In genomic region chr4:148214529-148215166, GRCh38 we compare ENCODE assay signal across 14 cellular contexts.
A peak's percentile ranks its signal among the peaks of the same experiment; 100 is the strongest.
DNase-seq lines count a peak whose midpoint lies in the region; ATAC-seq, FAIRE-seq and TF ChIP-seq lines count a peak whose summit lies in the region.
"Had no signal": no experiment of that assay in that cellular context is flagged by ENCODE, and none has a peak within 500 bp of the region (broad histone marks: within the 10 kb centered on the region; RNA-seq: fewer than 3 reads in every experiment).

No MANE protein-coding gene starts in this region.

- DNase-seq in Right ventricle myocardium inferior (ENCODE audit: missing footprints) (no peak), cardiac septum (ENCODE audit: low spot score) (no peak), foreskin keratinocyte (peak; percentile 19 to 54), omental fat pad (ENCODE audit: low spot score) (no peak), aorta (peak; percentile 71 to 82), COLO829 (ENCODE audit: low spot score) (no peak), GM19239 (ENCODE audit: insufficient read length, low spot score) (no peak), UCSD-AML1 (lab: John Stamatoyannopoulos, UW; ENCODE audit: unreplicated experiment) (no peak)
- DNase-seq: activated CD8-positive, alpha-beta memory T cell treated with anti-CD3 and anti-CD28 coated beads, Interleukin-2, amount 50 U/mL, for 48 hours; DND-41; islet precursor cell; NCI-H226 had no signal

- intact Hi-C loops in Right ventricle myocardium inferior (cut with DNase I) (loop anchor here (10.0 kb wide), 1 partner anchor 230 kb away; the partner anchor contains the start of gene NR3C2), cardiac septum (cut with DNase I) (loop anchor here (10.0 kb wide), 1 partner anchor 160 kb away; no protein-coding TSS in a partner anchor), aorta (cut with DNase I) (loop anchor here in 1 of 2 donors (10.0 kb wide), 2 partner anchors 50 to 220 kb away; no protein-coding TSS in a partner anchor)

- 3 to 6% methylated on average over 11 of the region's 11 CpGs for WGBS in aorta, 2 donors

- no peak overlapping the region for H3K4me3 ChIP-seq in aorta (ENCODE audit: low read length in 2 of 2)

- FAIRE-seq in GM19239 (lab: Jason Lieb, UNC): no peak
- FAIRE-seq: A204.1 had no signal

- H3K27me3 ChIP-seq in foreskin keratinocyte: no peaks in the 10 kb centered on the region
- no peaks in the 10 kb centered on the region for H3K27me3 ChIP-seq in aorta (ENCODE audit: control insufficient read depth in 1 of 2, insufficient read depth in 2 of 2, low read length in 1 of 2)

- ATAC-seq in Right ventricle myocardium inferior: peak; percentile 92
- peak; percentile 76 for ATAC-seq in foreskin keratinocyte
- ATAC-seq in omental fat pad (ENCODE audit: low FRiP score): peak; percentile 90
- peak; percentile 81 for ATAC-seq in aorta (ENCODE audit: low FRiP score)

- no peaks in the 10 kb centered on the region for H3K9me3 ChIP-seq in aorta (ENCODE audit: control insufficient read depth, low read length)

- no peaks in the 10 kb centered on the region for H3K36me3 ChIP-seq in aorta (ENCODE audit: control insufficient read depth in 1 of 2, insufficient read depth in 2 of 2, low read length in 1 of 2)

- TF ChIP-seq CTCF in foreskin keratinocyte (conservative IDR thresholded peaks at IDR 0.05) (no peak), omental fat pad (IDR thresholded peaks at IDR 0.05) (no peak)

- H3K4me1 ChIP-seq in foreskin keratinocyte (no peaks in the 10 kb centered on the region), aorta (ENCODE audit: control insufficient read depth in 1 of 2, insufficient read depth in 2 of 2, low read length in 2 of 2) (peaks cover 6 to 11% of the 10 kb centered on the region in 2 donors)

- H3K27ac ChIP-seq in foreskin keratinocyte (no peak overlapping the region), aorta (ENCODE audit: low read depth in 1 of 2, low read length in 2 of 2) (peak overlapping the region in 1 of 2 donors; percentile 60)
- H3K27ac ChIP-seq: epithelial cell of prostate had no signal

Comparison
In these comparisons a context has a peak if more than half of its experiments do, and no peak if none do; other contexts are left out.
1. DNase-seq: peak in foreskin keratinocyte (2 of 2) and aorta (2 of 2); none in Right ventricle myocardium inferior (single experiment), cardiac septum (single experiment), omental fat pad (single experiment), COLO829 (single experiment), GM19239 (single experiment) and UCSD-AML1 (single experiment).
2. Peak in every context shown above with its lines, with median percentiles within 50 percentile points of each other: ATAC-seq.